In genomic region chr15:75523011-75523410, GRCh38 we compare ENCODE assay signal across 19 cellular contexts. TPM values are rescaled to one million over a fixed set of nuclear protein-coding genes. Genes with fewer than 3 reads are reported as not detected.
DNase-seq lines count a peak whose midpoint lies in the region; ATAC-seq, FAIRE-seq and TF ChIP-seq lines count a peak whose summit lies in the region.
"Had no signal": no experiment of that assay in that cellular context is flagged by ENCODE, and none has a peak within 500 bp of the region (broad histone marks: within the 10 kb centered on the region; RNA-seq: fewer than 3 reads in every experiment).

No MANE protein-coding gene starts in this region.

- H3K9me3 ChIP-seq in HEK293 (ENCODE audit: control insufficient read depth, insufficient read depth, low read depth, low read length) (no peaks in the 10 kb centered on the region), K562 (replicated peaks; ENCODE audit: control insufficient read depth, insufficient read depth, low read depth, low read length) (no peaks in the 10 kb centered on the region), aorta (ENCODE audit: control insufficient read depth, low read length) (no peaks in the 10 kb centered on the region), SK-N-SH (no peaks in the 10 kb centered on the region)
- H3K9me3 ChIP-seq: HAP-1 had no signal

- peak overlapping the region; percentile 79 for H3K27ac Mint-ChIP-seq in glutamatergic neuron (ENCODE audit: unreplicated experiment)
- H3K27ac Mint-ChIP-seq: CD14-positive monocyte had no signal

- peaks cover 9% of the 10 kb centered on the region for H3K36me3 Mint-ChIP-seq in glutamatergic neuron (ENCODE audit: unreplicated experiment)

- no peak for TF ChIP-seq EP300 in K562 (IDR thresholded peaks at IDR 0.05; ENCODE audit: low read length)
- no peak for TF ChIP-seq EP300 in SK-N-SH (IDR thresholded peaks at IDR 0.05; ENCODE audit: borderline replicate concordance in 1 of 2, low read depth in 1 of 2, low read length in 1 of 2)

- peaks cover 14% of the 10 kb centered on the region for H3K9me3 Mint-ChIP-seq in glutamatergic neuron (ENCODE audit: unreplicated experiment)
- H3K9me3 Mint-ChIP-seq: CD14-positive monocyte had no signal

- H3K4me1 ChIP-seq in HEK293 (ENCODE audit: control insufficient read depth, insufficient read depth, low read length) = no peaks in the 10 kb centered on the region
- H3K4me1 ChIP-seq in K562 (replicated peaks in 1 of 2; ENCODE audit: control insufficient read depth in 2 of 2, insufficient read depth in 2 of 2, low read length in 2 of 2) = no peaks in the 10 kb centered on the region
- no peaks in the 10 kb centered on the region for H3K4me1 ChIP-seq in aorta (ENCODE audit: control insufficient read depth in 1 of 2, insufficient read depth in 2 of 2, low read length in 2 of 2)
- no peaks in the 10 kb centered on the region for H3K4me1 ChIP-seq in SK-N-SH (ENCODE audit: control insufficient read depth in 1 of 2, insufficient read depth in 2 of 2, low read depth in 1 of 2, low read length in 1 of 2)
- H3K4me1 ChIP-seq: HAP-1 had no signal

- H3K27ac ChIP-seq in HEK293 (ENCODE audit: extremely low read depth, low read depth, low read length) (no peak overlapping the region), K562 (ENCODE audit: extremely low read depth, low read depth, low read length) (no peak overlapping the region), aorta (ENCODE audit: low read depth in 1 of 2, low read length in 2 of 2) (no peak overlapping the region), SK-N-SH (ENCODE audit: low read depth in 2 of 2, low read length in 1 of 2) (no peak overlapping the region)

- no peak overlapping the region for H3K4me2 ChIP-seq in K562 (ENCODE audit: insufficient read depth, low read length)
- H3K4me2 ChIP-seq in SK-N-SH = no peak overlapping the region

- H3K36me3 ChIP-seq in HEK293 (ENCODE audit: control insufficient read depth in 2 of 2, insufficient read depth in 1 of 2, low read length in 2 of 2) (peaks cover 64 to 65% of the 10 kb centered on the region in 2 experiments), K562 (ENCODE audit: control insufficient read depth, insufficient read depth, low read length) (peaks cover 43% of the 10 kb centered on the region), aorta (ENCODE audit: control insufficient read depth in 1 of 2, insufficient read depth in 2 of 2, low read length in 1 of 2) (peaks cover 2 to 10% of the 10 kb centered on the region in 2 donors), SK-N-SH (replicated peaks in 1 of 2; ENCODE audit: control insufficient read depth in 1 of 2, insufficient read depth in 2 of 2, low read length in 1 of 2) (peaks cover 18 to 49% of the 10 kb centered on the region in 2 experiments)

- H3K4me3 ChIP-seq in AG10803 (ENCODE audit: low read length) (no peak overlapping the region), HEK293 (ENCODE audit: low read depth, low read length) (no peak overlapping the region), K562 (no peak overlapping the region), aorta (ENCODE audit: low read length in 2 of 2) (no peak overlapping the region), SK-N-SH (ENCODE audit: low read depth in 2 of 2, low read length in 1 of 2) (no peak overlapping the region)
- H3K4me3 ChIP-seq: HAP-1 had no signal

- ATAC-seq in K562 (peak; percentile 59), aorta (ENCODE audit: low FRiP score) (no peak)

- TF ChIP-seq RAD21 in K562 (CRISPR knock-in tag; conservative IDR thresholded peaks at IDR 0.05 in 1 of 2, IDR thresholded peaks at IDR 0.05 in 1 of 2) = no peak
- no peak for TF ChIP-seq RAD21 in SK-N-SH (IDR thresholded peaks at IDR 0.05; ENCODE audit: low read length)

- H2AFZ ChIP-seq in K562 (ENCODE audit: low read depth, low read length) = no peak overlapping the region
- H2AFZ ChIP-seq in SK-N-SH (ENCODE audit: low read depth) = no peak overlapping the region

- H3F3A ChIP-seq in SK-N-SH (replicated peaks; ENCODE audit: insufficient read depth) = peaks cover 4% of the 10 kb centered on the region

- no TSS peak for BruUV-seq in K562 (replicated peaks; lab: Mats Ljungman, UMichigan)

- no peak for TF ChIP-seq POLR2A in K562 (conservative IDR thresholded peaks at IDR 0.05)

- H3K27me3 Mint-ChIP-seq in glutamatergic neuron (ENCODE audit: unreplicated experiment) = peaks cover 4% of the 10 kb centered on the region

- peaks cover 5% of the 10 kb centered on the region for H3K4me1 Mint-ChIP-seq in glutamatergic neuron (ENCODE audit: low read depth, unreplicated experiment)
- H3K4me1 Mint-ChIP-seq: CD14-positive monocyte had no signal

- intact Hi-C loops in K562 (cut with micrococcal nuclease) = no loop called here
- intact Hi-C loops in aorta (cut with DNase I) = no loop called here

- H3K4me3 Mint-ChIP-seq in glutamatergic neuron (ENCODE audit: unreplicated experiment) = no peak overlapping the region
- H3K4me3 Mint-ChIP-seq: CD14-positive monocyte had no signal

- POLR2A ChIA-PET in HEK293 (lab: Yijun Ruan, JAX) (no interaction called here), K562 (lab: Yijun Ruan, JAX) (interaction anchor here (0.7 to 2.5 kb wide), 2 partner anchors 14 to 155 kb away, joined by 3 to 9 read pairs; no protein-coding TSS in a partner anchor), SK-N-SH (lab: Yijun Ruan, JAX) (no interaction called here)

- in situ Hi-C loops in K562 (cut with MboI) = loop anchor here (5.0 kb wide), 1 partner anchor 74 kb away; no protein-coding TSS in a partner anchor

- DNase-seq in AG10803 (ENCODE audit: low read depth) = peak; percentile 52
- DNase-seq in K562 (ENCODE audit: extremely low read depth in 1 of 4, low spot score in 3 of 4) = no peak
- no peak for DNase-seq in glutamatergic neuron
- no peak for DNase-seq in aorta
- no peak for DNase-seq in NCI-H774 (lab: John Stamatoyannopoulos, UW)
- DNase-seq in SK-N-SH = no peak
- DNase-seq: COR-L47, DMS 273 treated with DMSO at 0.1 percent for 48 hours, DND-41, MM.1S, NCI-H1092, NCI-H146, NCI-H2029 treated with DMSO at 0.1 percent for 48 hours, NCI-H510A, NCI-H748 treated with DMSO at 0.1 percent for 48 hours, Right ventricle myocardium superior had no signal

- no peak for TF ChIP-seq CTCF in AG10803 (conservative IDR thresholded peaks at IDR 0.05; ENCODE audit: low read length)
- TF ChIP-seq CTCF in HEK293 (tag by site-specific recombination; IDR thresholded peaks at IDR 0.05) = no peak
- no peak for TF ChIP-seq CTCF in K562 (IDR thresholded peaks at IDR 0.05 in 2 of 3, conservative IDR thresholded peaks at IDR 0.05 in 1 of 3; ENCODE audit: insufficient read depth in 2 of 3, low read depth in 1 of 3, low read length in 3 of 3)
- no peak for TF ChIP-seq CTCF in glutamatergic neuron (IDR thresholded peaks at IDR 0.05; ENCODE audit: partially characterized antibody, unreplicated experiment)
- no peak for TF ChIP-seq CTCF in SK-N-SH (IDR thresholded peaks at IDR 0.05)

- H3K9ac ChIP-seq in K562 (ENCODE audit: insufficient read depth in 1 of 2, low read depth in 2 of 2, low read length in 2 of 2) (no peak overlapping the region), SK-N-SH (no peak overlapping the region)

- no peaks in the 10 kb centered on the region for H3K9me1 ChIP-seq in K562 (ENCODE audit: control insufficient read depth, insufficient read depth, low read length)

- WGBS in K562 (ENCODE audit: insufficient coverage, low coverage, missing lambda C conversion rate) = 91% methylated on average over 2 of the region's 2 CpGs
- WGBS in aorta, 2 donors = 91 to 93% methylated on average over 2 of the region's 2 CpGs
- WGBS in SK-N-SH (ENCODE audit: low lambda C conversion rate) = 97% methylated on average over 2 of the region's 2 CpGs

- CTCF ChIA-PET in HEK293 (lab: Yijun Ruan, JAX) (interaction anchor here (1.7 kb wide), 1 partner anchor 14 kb away, joined by 4 read pairs; no protein-coding TSS in a partner anchor), K562 (lab: Yijun Ruan, JAX; ENCODE audit: low intra/inter-chr PET ratio) (no interaction called here), SK-N-SH (lab: Yijun Ruan, JAX) (interaction anchor here (2.1 to 2.5 kb wide), 2 partner anchors 10 to 15 kb away, joined by 9 to 13 read pairs; no protein-coding TSS in a partner anchor)

- no peak for FAIRE-seq in K562 (lab: Jason Lieb, UNC)

- H4K20me1 ChIP-seq in K562 (replicated peaks; ENCODE audit: control insufficient read depth, insufficient read depth, low read length) (no peaks in the 10 kb centered on the region), SK-N-SH (ENCODE audit: insufficient read depth) (peaks cover 2% of the 10 kb centered on the region; the same call in 1 of the 2 replicates)

- H3K27me3 ChIP-seq in K562 (ENCODE audit: control insufficient read depth in 2 of 2, insufficient read depth in 2 of 2, low read length in 2 of 2) (no peaks in the 10 kb centered on the region), aorta (ENCODE audit: control insufficient read depth in 1 of 2, insufficient read depth in 2 of 2, low read length in 1 of 2) (no peaks in the 10 kb centered on the region), SK-N-SH (ENCODE audit: insufficient read depth) (no peaks in the 10 kb centered on the region)

- no peaks in the 10 kb centered on the region for H3K9me2 ChIP-seq in SK-N-SH

- no peaks in the 10 kb centered on the region for H3K79me2 ChIP-seq in K562 (ENCODE audit: control insufficient read depth, insufficient read depth, low read length)
- H3K79me2 ChIP-seq in SK-N-SH (ENCODE audit: insufficient read depth) = peaks cover 39% of the 10 kb centered on the region

RNA-seq across cellular contexts. Expression of gene PTPN9, which starts 56.1 kb away (rescaled TPM):
- total RNA-seq in K562 (2011; cell fraction: chromatin; rRNA removed; ENCODE audit: low replicate concordance) = 24.8 and 25.7 TPM in 2 replicates
- 11.2 and 13.5 TPM in 2 replicates for total RNA-seq in K562 (2011; cell fraction: nucleolus; rRNA removed)
- total RNA-seq in K562 (2011; cell fraction: nucleoplasm; rRNA removed) = 19.7 and 25.1 TPM in 2 replicates
- total RNA-seq in K562 (2014; rRNA removed) (7.4 and 14.4 TPM in 2 replicates), K562 (2014; rRNA removed; fragmentation: Illumina TruSeq; extraction: Trizol) (14.2 and 16.6 TPM in 2 replicates), K562 (2015; rRNA removed; fragmentation: Illumina TruSeq; extraction: Trizol) (15.4 and 16.5 TPM in 2 replicates), K562 (2021) (17.1 and 20.4 TPM in 2 replicates), glutamatergic neuron (ENCODE audit: unreplicated experiment) (138 TPM), aorta (10 to 100 TPM; 25.0 to 37.9 TPM)
- polyA plus RNA-seq in K562 (2011; rRNA removed) (22.3 and 24.0 TPM in 2 replicates), K562 (2014; fragmentation: Illumina TruSeq; extraction: Trizol) (17.7 and 19.7 TPM in 2 replicates), K562 (2014; fragmentation: Nextera tagmentation; extraction: Ambion mirVana) (1 to 10 TPM; 5.0 to 6.3 TPM), K562 (2014; rRNA removed) (11.3 and 12.4 TPM in 2 replicates), aorta (10 to 100 TPM in 1 of 2 donors, 1 to 10 TPM in 1; 9.8 to 17.1 TPM), SK-N-SH (2012; rRNA removed) (25.9 and 41.1 TPM in 2 replicates)
- 31.5 and 33.8 TPM in 2 replicates for polyA plus RNA-seq in K562 (2011; cell fraction: cytosol; rRNA removed)
- polyA plus RNA-seq in K562 (2011; cell fraction: nucleus; rRNA removed) = 11.1 and 14.2 TPM in 2 replicates
- 15.8 and 27.6 TPM in 2 replicates for polyA plus RNA-seq in K562 (2012)
- polyA minus RNA-seq in K562 (2011; rRNA and poly(A)+ RNA removed) = 35.0 and 36.0 TPM in 2 replicates
- polyA minus RNA-seq in K562 (2011; cell fraction: cytosol; rRNA and poly(A)+ RNA removed) = 12.7 and 14.1 TPM in 2 replicates
- 3.4 and 8.6 TPM in 2 replicates for polyA minus RNA-seq in K562 (2011; cell fraction: nucleus; rRNA and poly(A)+ RNA removed)
- 27.1 and 31.8 TPM in 2 replicates for polyA plus RNA-seq in SK-N-SH (2012; cell fraction: cytosol; rRNA removed)
- polyA plus RNA-seq in SK-N-SH (2012; cell fraction: nucleus; rRNA removed) = 13.9 and 23.8 TPM in 2 replicates
